24 cellular contexts compared by ENCODE assay signal in the genomic region with DNA sequence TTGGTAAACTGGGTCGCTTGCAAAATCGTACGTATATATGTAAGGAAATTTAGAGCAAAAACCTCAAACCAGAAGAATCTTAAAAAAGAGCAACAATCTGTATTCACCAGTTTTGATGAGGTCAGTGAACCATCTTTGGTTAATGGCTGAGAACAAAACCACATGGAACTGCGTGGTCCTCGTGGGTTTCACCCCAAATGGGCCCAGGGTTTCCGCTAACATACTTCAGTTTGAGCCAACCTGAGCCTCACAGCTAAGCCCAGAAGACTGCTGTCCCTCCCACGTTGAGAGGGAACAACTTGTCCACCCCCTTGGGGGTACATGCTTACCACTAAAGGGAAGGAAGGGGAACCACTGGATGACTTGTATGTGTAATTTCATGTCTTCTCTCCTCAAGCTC.
"Had no signal": no experiment of that assay in that cellular context is flagged by ENCODE, and none has a peak within 500 bp of the region (broad histone marks: within the 10 kb centered on the region; RNA-seq: fewer than 3 reads in every experiment).

No MANE protein-coding gene starts in this region.

- DNase-seq: naive thymus-derived CD8-positive, alpha-beta T cell; nephron progenitor cell; occipital lobe; ovary; posterior cingulate gyrus; psoas muscle; right cardiac atrium; right lobe of liver; sigmoid colon; small intestine; stimulated activated CD4-positive, alpha-beta T cell treated with anti-CD3 and anti-CD28 coated beads, Interleukin-15, amount 100 ng/mL, for 24 hours; stimulated activated CD4-positive, alpha-beta T cell treated with anti-CD3 and anti-CD28 coated beads, Interleukin-2, amount 100 ng/mL, for 24 hours; stimulated activated CD4-positive, alpha-beta T cell treated with anti-CD3 and anti-CD28 coated beads, Interleukin-2, amount 100 ng/mL, for 48 hours; stimulated activated CD4-positive, alpha-beta T cell treated with anti-CD3 and anti-CD28 coated beads, Interleukin-4, amount 100 ng/mL, for 24 hours; stimulated activated naive B cell treated with anti-CD40 and anti-IgM and Interleukin-4, amounts not matched to agents 10 μg/mL and 1 μg/mL and 100 μg/mL, for 72 hours; stimulated activated naive CD4-positive, alpha-beta T cell treated with Interleukin-2 at 50 U/mL for 16 hours; stomach; thyroid gland; upper lobe of right lung; uterus had no signal

- H3K9me3 ChIP-seq: ovary, psoas muscle, right lobe of liver, sigmoid colon, stomach, thoracic aorta, thyroid gland, tibial nerve, upper lobe of right lung, uterus had no signal

- H3K4me1 ChIP-seq: neural progenitor cell, psoas muscle, sigmoid colon, tibial nerve, upper lobe of right lung, uterus had no signal

- H3K79me2 ChIP-seq: parathyroid adenoma had no signal

- H3K27ac ChIP-seq: neural progenitor cell, ovary, parathyroid adenoma, psoas muscle, right lobe of liver, sigmoid colon, stomach, thoracic aorta, thyroid gland, tibial nerve, upper lobe of right lung, uterus had no signal

- H2AFZ ChIP-seq: neural progenitor cell, parathyroid adenoma had no signal

- H3K4me3 ChIP-seq: neural progenitor cell, ovary, psoas muscle, right lobe of liver, sigmoid colon, stomach, thoracic aorta, thyroid gland, tibial nerve, upper lobe of right lung, uterus had no signal

- H3K4me2 ChIP-seq: neural progenitor cell had no signal

- H3K9ac ChIP-seq: neural progenitor cell, parathyroid adenoma had no signal

- H3K36me3 ChIP-seq: neural progenitor cell, ovary, right lobe of liver, sigmoid colon, stomach, thoracic aorta, thyroid gland, tibial nerve, upper lobe of right lung, uterus had no signal

- H3K27me3 ChIP-seq: neural progenitor cell, ovary, right lobe of liver, sigmoid colon, stomach, thyroid gland, tibial nerve, upper lobe of right lung had no signal
